Comparison of ENCODE assay signal across 2 cellular contexts in the genomic region with DNA sequence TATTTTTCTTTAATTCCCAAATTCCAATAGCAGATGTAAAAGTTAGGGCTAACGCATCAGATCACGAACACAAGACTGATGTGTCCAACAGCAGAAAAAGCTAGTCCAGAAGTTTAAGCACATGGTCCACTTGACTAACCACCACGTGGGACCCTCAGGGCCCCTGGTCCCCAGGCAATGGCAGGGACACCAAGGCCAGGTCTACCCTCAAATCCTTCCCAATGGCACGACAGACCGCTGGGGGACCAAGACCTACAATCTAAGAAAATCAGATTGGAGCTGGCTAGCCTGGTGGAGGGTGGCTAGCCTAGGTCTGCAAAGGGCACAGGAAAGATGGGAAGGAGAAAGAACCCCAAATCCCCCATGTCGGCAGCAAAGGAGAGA.
A peak's percentile ranks its signal among the peaks of the same experiment; 100 is the strongest.
TF ChIP-seq lines count a peak whose summit lies in the region.

No MANE protein-coding gene starts in this region.

TF ChIP-seq in SK-N-SH, 30 proteins besides CTCF, POLR2A, EP300 and RAD21:
- TF ChIP-seq MXI1 (IDR thresholded peaks at IDR 0.05; ENCODE audit: low read depth, low read length) (peak; percentile 54; the same call in 1 of the 2 replicates), NRF1 (IDR thresholded peaks at IDR 0.05; ENCODE audit: low read depth, low read length) (no peak)
- TF ChIP-seq, protein P1, sequence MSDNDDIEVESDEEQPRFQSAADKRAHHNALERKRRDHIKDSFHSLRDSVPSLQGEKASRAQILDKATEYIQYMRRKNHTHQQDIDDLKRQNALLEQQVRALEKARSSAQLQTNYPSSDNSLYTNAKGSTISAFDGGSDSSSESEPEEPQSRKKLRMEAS (IDR thresholded peaks at IDR 0.05; ENCODE audit: low read depth): no peak

TF ChIP-seq in SK-N-SH treated with all-trans-retinoic acid at 6 μM for 48 hours, 23 proteins besides CTCF, POLR2A, EP300 and RAD21:
- TF ChIP-seq BACH2 (CRISPR knock-in tag; IDR thresholded peaks at IDR 0.05; ENCODE audit: borderline replicate concordance) (no peak), ZC3H10 (CRISPR knock-in tag; IDR thresholded peaks at IDR 0.05) (no peak), SNAI2 (CRISPR knock-in tag; IDR thresholded peaks at IDR 0.05) (no peak), ZNF70 (CRISPR knock-in tag; IDR thresholded peaks at IDR 0.05) (no peak), ZNF8 (CRISPR knock-in tag; IDR thresholded peaks at IDR 0.05) (no peak), OSR1 (CRISPR knock-in tag; IDR thresholded peaks at IDR 0.05) (no peak), ZFP30 (CRISPR knock-in tag; IDR thresholded peaks at IDR 0.05) (no peak)
- TF ChIP-seq, protein P2, sequence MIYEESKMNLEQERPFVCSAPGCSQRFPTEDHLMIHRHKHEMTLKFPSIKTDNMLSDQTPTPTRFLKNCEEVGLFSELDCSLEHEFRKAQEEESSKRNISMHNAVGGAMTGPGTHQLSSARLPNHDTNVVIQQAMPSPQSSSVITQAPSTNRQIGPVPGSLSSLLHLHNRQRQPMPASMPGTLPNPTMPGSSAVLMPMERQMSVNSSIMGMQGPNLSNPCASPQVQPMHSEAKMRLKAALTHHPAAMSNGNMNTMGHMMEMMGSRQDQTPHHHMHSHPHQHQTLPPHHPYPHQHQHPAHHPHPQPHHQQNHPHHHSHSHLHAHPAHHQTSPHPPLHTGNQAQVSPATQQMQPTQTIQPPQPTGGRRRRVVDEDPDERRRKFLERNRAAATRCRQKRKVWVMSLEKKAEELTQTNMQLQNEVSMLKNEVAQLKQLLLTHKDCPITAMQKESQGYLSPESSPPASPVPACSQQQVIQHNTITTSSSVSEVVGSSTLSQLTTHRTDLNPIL (CRISPR knock-in tag; IDR thresholded peaks at IDR 0.05; ENCODE audit: low read depth): no peak
